1 cellular context compared by ENCODE assay signal in the genomic region with DNA sequence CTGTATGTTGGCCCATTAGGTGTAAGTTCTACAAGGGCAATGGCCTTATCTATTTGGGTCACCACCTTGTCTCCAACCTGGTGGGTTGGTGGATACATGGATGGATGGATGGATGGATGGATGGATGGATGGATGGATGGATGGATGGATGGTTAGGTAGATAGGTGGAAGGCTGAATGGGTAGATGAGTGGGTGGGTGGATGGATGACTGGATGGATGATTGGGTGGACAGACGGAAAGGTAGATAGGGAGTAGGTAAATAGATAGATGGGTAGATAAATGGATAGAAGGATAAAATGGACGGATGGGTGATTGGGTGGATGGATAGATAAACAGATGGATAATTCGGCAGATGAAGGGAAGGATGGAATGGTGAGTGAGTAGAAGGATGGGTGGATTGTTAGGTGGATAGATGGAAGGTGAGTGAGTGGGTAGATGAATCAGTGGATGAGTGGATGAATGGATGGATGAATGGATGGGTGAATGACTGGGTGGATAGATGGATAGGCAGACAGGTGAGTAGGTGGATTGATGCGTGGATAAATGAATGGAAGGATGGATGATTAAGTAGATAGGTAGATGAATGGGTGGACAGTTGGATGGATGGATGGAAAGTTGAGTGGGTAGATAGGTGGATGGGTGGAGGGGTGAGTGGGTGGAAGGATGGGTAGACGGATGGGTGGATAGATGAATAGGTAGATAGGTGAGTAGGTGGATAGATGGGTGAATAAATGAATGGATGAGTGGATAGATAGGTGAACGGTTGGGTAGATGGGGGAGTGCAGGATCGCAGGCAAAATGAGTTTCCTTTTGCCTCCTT.
A peak's percentile ranks its signal among the peaks of the same experiment; 100 is the strongest.
TF ChIP-seq lines count a peak whose summit lies in the region.

No MANE protein-coding gene starts in this region.

TF ChIP-seq in HEK293, 187 proteins besides CTCF, POLR2A, EP300 and RAD21 (continued from another document):
- TF ChIP-seq, protein P1, sequence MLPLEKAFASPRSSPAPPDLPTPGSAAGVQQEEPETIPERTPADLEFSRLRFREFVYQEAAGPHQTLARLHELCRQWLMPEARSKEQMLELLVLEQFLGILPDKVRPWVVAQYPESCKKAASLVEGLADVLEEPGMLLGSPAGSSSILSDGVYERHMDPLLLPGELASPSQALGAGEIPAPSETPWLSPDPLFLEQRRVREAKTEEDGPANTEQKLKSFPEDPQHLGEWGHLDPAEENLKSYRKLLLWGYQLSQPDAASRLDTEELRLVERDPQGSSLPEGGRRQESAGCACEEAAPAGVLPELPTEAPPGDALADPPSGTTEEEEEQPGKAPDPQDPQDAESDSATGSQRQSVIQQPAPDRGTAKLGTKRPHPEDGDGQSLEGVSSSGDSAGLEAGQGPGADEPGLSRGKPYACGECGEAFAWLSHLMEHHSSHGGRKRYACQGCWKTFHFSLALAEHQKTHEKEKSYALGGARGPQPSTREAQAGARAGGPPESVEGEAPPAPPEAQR (tag by site-specific recombination; IDR thresholded peaks at IDR 0.05): no peak
- TF ChIP-seq, protein P2, sequence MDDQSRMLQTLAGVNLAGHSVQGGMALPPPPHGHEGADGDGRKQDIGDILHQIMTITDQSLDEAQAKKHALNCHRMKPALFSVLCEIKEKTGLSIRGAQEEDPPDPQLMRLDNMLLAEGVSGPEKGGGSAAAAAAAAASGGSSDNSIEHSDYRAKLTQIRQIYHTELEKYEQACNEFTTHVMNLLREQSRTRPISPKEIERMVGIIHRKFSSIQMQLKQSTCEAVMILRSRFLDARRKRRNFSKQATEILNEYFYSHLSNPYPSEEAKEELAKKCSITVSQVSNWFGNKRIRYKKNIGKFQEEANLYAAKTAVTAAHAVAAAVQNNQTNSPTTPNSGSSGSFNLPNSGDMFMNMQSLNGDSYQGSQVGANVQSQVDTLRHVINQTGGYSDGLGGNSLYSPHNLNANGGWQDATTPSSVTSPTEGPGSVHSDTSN (CRISPR knock-in tag; IDR thresholded peaks at IDR 0.05): no peak
- TF ChIP-seq ZNF776 (tag by site-specific recombination; IDR thresholded peaks at IDR 0.05; ENCODE audit: borderline replicate concordance): peak; percentile 63; the same call in 1 of the 2 replicates
